ENCODE assay signal across 20 cellular contexts in the genomic region with DNA sequence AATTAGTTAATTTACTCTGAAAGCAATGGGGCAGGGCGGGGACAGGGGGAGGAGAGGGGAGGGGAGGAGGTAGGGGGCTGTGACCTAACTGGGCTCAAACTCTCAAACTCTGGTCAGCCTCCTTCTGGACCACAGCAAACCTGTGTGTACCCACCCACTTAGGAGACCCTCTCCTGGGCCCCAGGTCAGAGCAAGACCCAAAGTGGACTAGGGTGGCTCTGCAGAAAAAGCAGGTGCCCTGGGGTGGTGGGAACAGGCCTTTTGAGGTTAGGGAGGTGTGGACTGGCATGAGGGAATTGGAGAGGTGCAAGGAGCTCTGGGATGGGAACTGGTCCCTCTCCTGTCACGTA. TPM values are rescaled to one million over a fixed set of nuclear protein-coding genes. Genes with fewer than 3 reads are reported as not detected.
DNase-seq lines count a peak whose midpoint lies in the region; ATAC-seq and TF ChIP-seq lines count a peak whose summit lies in the region.
"Had no signal": no experiment of that assay in that cellular context is flagged by ENCODE, and none has a peak within 500 bp of the region (broad histone marks: within the 10 kb centered on the region; RNA-seq: fewer than 3 reads in every experiment).

No MANE protein-coding gene starts in this region.

- H3K9me3 Mint-ChIP-seq in activated naive CD8-positive, alpha-beta T cell treated with anti-CD3 and anti-CD28 coated beads for 36 hours = no peaks in the 10 kb centered on the region
- no peaks in the 10 kb centered on the region for H3K9me3 Mint-ChIP-seq in activated naive CD8-positive, alpha-beta T cell treated with anti-CD3 and anti-CD28 coated beads, Interleukin-2, amount 50 U/mL, for 24 hours
- H3K9me3 Mint-ChIP-seq: CD4-positive, alpha-beta T cell had no signal

- H3K4me1 Mint-ChIP-seq in activated naive CD8-positive, alpha-beta T cell treated with anti-CD3 and anti-CD28 coated beads for 36 hours = peaks cover 17% of the 10 kb centered on the region
- H3K4me1 Mint-ChIP-seq in activated naive CD8-positive, alpha-beta T cell treated with anti-CD3 and anti-CD28 coated beads, Interleukin-2, amount 50 U/mL, for 24 hours = peaks cover 16% of the 10 kb centered on the region

- in situ Hi-C loops in Panc1 (cut with HindIII; ENCODE audit: low pct_unique_long_range_greater_than_20kb, low sequenced_read_pairs) = no loop called here

- CTCF ChIA-PET in Panc1 (lab: Charles Lee) = interaction anchor here (0.6 to 4.0 kb wide), 4 partner anchors 27 to 377 kb away, joined by 3 to 16 read pairs (median 4); partner anchors contain the start of gene VEGFA

- no peaks in the 10 kb centered on the region for H3K27me3 ChIP-seq in Panc1 (ENCODE audit: control insufficient read depth, insufficient read depth, low read length)
- H3K27me3 ChIP-seq in esophagus squamous epithelium = peaks cover 0 to 13% (median 0%) of the 10 kb centered on the region in 4 donors
- H3K27me3 ChIP-seq in skeletal muscle satellite cell (ENCODE audit: control insufficient read depth, insufficient read depth, low read length) = no peaks in the 10 kb centered on the region
- H3K27me3 ChIP-seq in aorta (ENCODE audit: control insufficient read depth in 1 of 2, insufficient read depth in 2 of 2, low read length in 1 of 2) = no peaks in the 10 kb centered on the region
- H3K27me3 ChIP-seq: MG63, SJSA1 had no signal

- H3K27ac Mint-ChIP-seq in activated naive CD8-positive, alpha-beta T cell treated with anti-CD3 and anti-CD28 coated beads for 36 hours = no peak overlapping the region
- no peak overlapping the region for H3K27ac Mint-ChIP-seq in activated naive CD8-positive, alpha-beta T cell treated with anti-CD3 and anti-CD28 coated beads, Interleukin-2, amount 50 U/mL, for 24 hours
- H3K27ac Mint-ChIP-seq: activated CD4-positive, alpha-beta T cell treated with anti-CD3 and anti-CD28 coated beads for 36 hours; CD4-positive, alpha-beta T cell had no signal

- H3K9ac ChIP-seq in skeletal muscle satellite cell (ENCODE audit: low read depth, low read length) = no peak overlapping the region

- DNase-seq in activated naive CD8-positive, alpha-beta T cell treated with anti-CD3 and anti-CD28 coated beads for 36 hours = no peak
- no peak for DNase-seq in activated naive CD8-positive, alpha-beta T cell treated with anti-CD3 and anti-CD28 coated beads, Interleukin-2, amount 50 U/mL, for 24 hours
- DNase-seq in Panc1 (ENCODE audit: low read depth, low spot score) = no peak
- DNase-seq in esophagus squamous epithelium (lab: John Stamatoyannopoulos, UW) = no peak
- DNase-seq in aorta = no peak
- DNase-seq: activated gamma-delta T cell; CD4-positive, alpha-beta T cell; GOT3; kidney glomerular epithelial cell; NCI-H187 treated with DMSO at 0.1 percent for 48 hours; NCI-H446 treated with DMSO at 0.1 percent for 48 hours; T1000 had no signal

- TF ChIP-seq POLR2A in esophagus squamous epithelium (IDR thresholded peaks at IDR 0.05) = no peak

- intact Hi-C loops in Panc1 (cut with micrococcal nuclease; ENCODE audit: unreplicated experiment) = loop anchor here (5.0 to 10.0 kb wide), 2 partner anchors 121 to 469 kb away; no protein-coding TSS in a partner anchor
- intact Hi-C loops in esophagus squamous epithelium (cut with DNase I) = loop anchor here (5.0 kb wide), 2 partner anchors 309 to 409 kb away; no protein-coding TSS in a partner anchor
- intact Hi-C loops in aorta (cut with DNase I) = loop anchor here in 1 of 2 donors (5.0 kb wide), 1 partner anchor 219 kb away; no protein-coding TSS in a partner anchor

- 0 out of 4 replicates have a peak overlapping the region, but pooled peaks of 1 of the 2 experiments have one; percentile 4 for H3K4me3 ChIP-seq in Panc1 (ENCODE audit: low read depth in 2 of 2, low read length in 2 of 2)
- peak overlapping the region in 1 of 4 donors; percentile 29 for H3K4me3 ChIP-seq in esophagus squamous epithelium
- H3K4me3 ChIP-seq in skeletal muscle satellite cell (ENCODE audit: low read length) = no peak overlapping the region
- H3K4me3 ChIP-seq in aorta (ENCODE audit: low read length in 2 of 2) = no peak overlapping the region
- H3K4me3 ChIP-seq: MG63, mucosa of descending colon, SJSA1 had no signal

- H3K27me3 Mint-ChIP-seq in activated naive CD8-positive, alpha-beta T cell treated with anti-CD3 and anti-CD28 coated beads for 36 hours = peaks cover 27% of the 10 kb centered on the region
- H3K27me3 Mint-ChIP-seq in activated naive CD8-positive, alpha-beta T cell treated with anti-CD3 and anti-CD28 coated beads, Interleukin-2, amount 50 U/mL, for 24 hours = peaks cover 18% of the 10 kb centered on the region

- H3K4me1 ChIP-seq in Panc1 (ENCODE audit: control insufficient read depth, insufficient read depth, low read length) = peaks cover 22% of the 10 kb centered on the region
- H3K4me1 ChIP-seq in esophagus squamous epithelium = peaks cover 37 to 69% (median 44%) of the 10 kb centered on the region in 3 donors
- peaks cover 38% of the 10 kb centered on the region for H3K4me1 ChIP-seq in skeletal muscle satellite cell (ENCODE audit: control insufficient read depth, insufficient read depth, low read length)
- H3K4me1 ChIP-seq in aorta (ENCODE audit: control insufficient read depth in 1 of 2, insufficient read depth in 2 of 2, low read length in 2 of 2) = no peaks in the 10 kb centered on the region

- WGBS in esophagus squamous epithelium, 2 donors = 50 to 80% methylated on average over 2 of the region's 2 CpGs
- 51 to 70% methylated on average over 2 of the region's 2 CpGs for whole genome bisulfite sequencing in aorta, 2 donors

- peak overlapping the region; percentile 14 for H3K4me2 ChIP-seq in skeletal muscle satellite cell (ENCODE audit: low read length)

- H3K36me3 ChIP-seq in Panc1 (ENCODE audit: control insufficient read depth, insufficient read depth, low read length) = no peaks in the 10 kb centered on the region
- H3K36me3 ChIP-seq in esophagus squamous epithelium = no peaks in the 10 kb centered on the region
- no peaks in the 10 kb centered on the region for H3K36me3 ChIP-seq in skeletal muscle satellite cell (ENCODE audit: insufficient read depth, low read length)
- no peaks in the 10 kb centered on the region for H3K36me3 ChIP-seq in aorta (ENCODE audit: control insufficient read depth in 1 of 2, insufficient read depth in 2 of 2, low read length in 1 of 2)
- H3K36me3 ChIP-seq: SJSA1 had no signal

- H3K4me3 Mint-ChIP-seq in activated naive CD8-positive, alpha-beta T cell treated with anti-CD3 and anti-CD28 coated beads for 36 hours = peak overlapping the region; percentile 25
- H3K4me3 Mint-ChIP-seq in activated naive CD8-positive, alpha-beta T cell treated with anti-CD3 and anti-CD28 coated beads, Interleukin-2, amount 50 U/mL, for 24 hours = no peak overlapping the region
- H3K4me3 Mint-ChIP-seq: activated CD4-positive, alpha-beta T cell treated with anti-CD3 and anti-CD28 coated beads for 36 hours; CD4-positive, alpha-beta T cell had no signal

- no peaks in the 10 kb centered on the region for H3K36me3 Mint-ChIP-seq in activated naive CD8-positive, alpha-beta T cell treated with anti-CD3 and anti-CD28 coated beads for 36 hours
- H3K36me3 Mint-ChIP-seq in activated naive CD8-positive, alpha-beta T cell treated with anti-CD3 and anti-CD28 coated beads, Interleukin-2, amount 50 U/mL, for 24 hours (ENCODE audit: low read depth) = no peaks in the 10 kb centered on the region

- ATAC-seq in activated naive CD8-positive, alpha-beta T cell treated with anti-CD3 and anti-CD28 coated beads, Interleukin-2, amount 50 U/mL, for 24 hours = no peak
- ATAC-seq in Panc1 (no peak), HG02678 (IDR thresholded peaks at IDR 0.05; ENCODE audit: unreplicated experiment) (no peak), aorta (ENCODE audit: low FRiP score) (no peak), HG03378 (IDR thresholded peaks at IDR 0.05; ENCODE audit: unreplicated experiment) (no peak)
- ATAC-seq: activated CD4-positive, alpha-beta T cell treated with anti-CD3 and anti-CD28 coated beads for 36 hours; mucosa of descending colon had no signal

- BruUV-seq in Panc1 (replicated peaks; lab: Mats Ljungman, UMichigan) = no TSS peak

- POLR2A ChIA-PET in Panc1 (lab: Charles Lee) = no interaction called here

- H3K9me3 ChIP-seq in Panc1 (ENCODE audit: control insufficient read depth, insufficient read depth, low read depth, low read length) = no peaks in the 10 kb centered on the region
- no peaks in the 10 kb centered on the region for H3K9me3 ChIP-seq in esophagus squamous epithelium
- H3K9me3 ChIP-seq in skeletal muscle satellite cell (replicated peaks; ENCODE audit: low read length) = no peaks in the 10 kb centered on the region
- H3K9me3 ChIP-seq in aorta (ENCODE audit: control insufficient read depth, low read length) = no peaks in the 10 kb centered on the region
- H3K9me3 ChIP-seq: MG63, mucosa of descending colon, SJSA1 had no signal

- H3K27ac ChIP-seq in Panc1 (ENCODE audit: low read length) (peak overlapping the region; percentile 44; the same call in 1 of the 2 replicates), esophagus squamous epithelium (peak overlapping the region in 3 of 4 donors; percentile 1 to 83 (median 81)), aorta (ENCODE audit: low read depth in 1 of 2, low read length in 2 of 2) (no peak overlapping the region)
- H3K27ac ChIP-seq: 22Rv1, SJSA1 had no signal

- no peak for TF ChIP-seq CTCF in Panc1 (IDR thresholded peaks at IDR 0.05)
- no peak for TF ChIP-seq CTCF in esophagus squamous epithelium (IDR thresholded peaks at IDR 0.05)

RNA-seq across cellular contexts. Expression of gene MRPL14, which starts 51.3 kb away (rescaled TPM):
- 10 to 100 TPM; 58.5 to 60.8 TPM for total RNA-seq in activated naive CD8-positive, alpha-beta T cell treated with anti-CD3 and anti-CD28 coated beads for 36 hours
- total RNA-seq in Panc1 (2021; ENCODE audit: unreplicated experiment) (82.0 TPM), esophagus squamous epithelium (10 to 100 TPM; 41.7 to 60.3 (median 53.6) TPM), aorta (10 to 100 TPM; 24.6 to 24.9 TPM)
- 80.3 TPM for polyA plus RNA-seq in Panc1 (2012; ENCODE audit: insufficient read length)
- total RNA-seq in skeletal muscle satellite cell (2012; rRNA removed) = 50.2 and 58.1 TPM in 2 replicates
- polyA plus RNA-seq in aorta = 10 to 100 TPM; 39.0 to 40.3 TPM

RNA-seq across cellular contexts. Expression of gene TMEM63B, which starts 51.4 kb away (rescaled TPM):
- 10 to 100 TPM; 11.7 to 12.1 TPM for total RNA-seq in activated naive CD8-positive, alpha-beta T cell treated with anti-CD3 and anti-CD28 coated beads for 36 hours
- total RNA-seq in Panc1 (2021; ENCODE audit: unreplicated experiment) (54.1 TPM), esophagus squamous epithelium (10 to 100 TPM; 27.8 to 56.3 (median 45.5) TPM), aorta (10 to 100 TPM; 16.0 to 23.5 TPM)
- 81.4 TPM for polyA plus RNA-seq in Panc1 (2012; ENCODE audit: insufficient read length)
- total RNA-seq in skeletal muscle satellite cell (2012; rRNA removed) = 17.7 and 25.1 TPM in 2 replicates
- 10 to 100 TPM in 1 of 2 donors, 1 to 10 TPM in 1; 6.1 to 15.0 TPM for polyA plus RNA-seq in aorta

Comparison
In these comparisons a context has a peak if more than half of its experiments do, and no peak if none do; other contexts are left out.
1. H3K27ac ChIP-seq: peak in Panc1 (single experiment) and esophagus squamous epithelium (3 of 4); none in aorta (0 of 2).